Comparison of ENCODE assay signal across 19 cellular contexts in the genomic region with DNA sequence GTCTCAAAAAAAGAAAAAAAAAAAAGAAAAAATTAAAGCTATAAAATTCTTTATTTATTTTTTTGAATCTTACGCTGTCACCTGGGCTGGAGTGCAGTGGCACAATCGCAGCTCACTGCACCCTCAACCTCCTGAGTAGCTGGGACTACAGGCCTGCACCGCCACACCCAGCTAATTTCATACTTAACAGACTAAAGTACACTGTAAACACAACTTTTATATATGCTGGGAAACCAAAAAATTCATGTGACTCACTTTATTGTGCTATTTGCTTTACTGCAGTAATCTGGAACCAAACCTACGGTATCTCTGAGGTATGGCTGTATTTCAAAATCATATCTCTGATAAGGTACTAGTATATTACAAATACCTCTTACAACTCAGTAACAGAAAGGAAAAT. TPM values are rescaled to one million over a fixed set of nuclear protein-coding genes. Genes with fewer than 3 reads are reported as not detected.
A peak's percentile ranks its signal among the peaks of the same experiment; 100 is the strongest.
DNase-seq lines count a peak whose midpoint lies in the region; ATAC-seq, FAIRE-seq and TF ChIP-seq lines count a peak whose summit lies in the region.
"Had no signal": no experiment of that assay in that cellular context is flagged by ENCODE, and none has a peak within 500 bp of the region (broad histone marks: within the 10 kb centered on the region; RNA-seq: fewer than 3 reads in every experiment).

No MANE protein-coding gene starts in this region.

- no peak overlapping the region for H3K4me3 ChIP-seq in bronchial epithelial cell (ENCODE audit: low read depth, low read length)
- H3K4me3 ChIP-seq in small intestine (ENCODE audit: low read depth in 1 of 2, low read length in 2 of 2), result no peak overlapping the region
- H3K4me3 ChIP-seq in osteoblast (ENCODE audit: insufficient read depth, low read length), result no peak overlapping the region
- H3K4me3 ChIP-seq: GM12878, GM23248 had no signal

- FAIRE-seq in bronchial epithelial cell (lab: Jason Lieb, UNC), result no peak
- peak; percentile 30 for FAIRE-seq in small intestine (lab: Jason Lieb, UNC)
- FAIRE-seq: GM12878, GM18507, H54 had no signal

- WGBS in small intestine, 3 donors, result 27 to 68% (median 46%) methylated on average over 4 of the region's 4 CpGs

- H3K27ac ChIP-seq in small intestine (ENCODE audit: low read depth in 1 of 2, low read length in 1 of 2) (peak overlapping the region; percentile 75 to 88), osteoblast (ENCODE audit: low read depth, low read length) (no peak overlapping the region)
- H3K27ac ChIP-seq: GM23248 had no signal

- no peak overlapping the region for H2AFZ ChIP-seq in osteoblast (ENCODE audit: low read length)
- H2AFZ ChIP-seq: GM23248 had no signal

- H3K79me2 ChIP-seq in osteoblast (ENCODE audit: insufficient read depth, low read length), result no peaks in the 10 kb centered on the region

- intact Hi-C loops in left colon (cut with DNase I, micrococcal nuclease), result no loop called here

- H3K27me3 ChIP-seq in bronchial epithelial cell (ENCODE audit: control insufficient read depth, insufficient read depth, low read length) (no peaks in the 10 kb centered on the region), small intestine (ENCODE audit: control insufficient read depth in 2 of 2, insufficient read depth in 2 of 2, low read length in 2 of 2) (no peaks in the 10 kb centered on the region), osteoblast (ENCODE audit: insufficient read depth, low read length) (no peaks in the 10 kb centered on the region)

- ATAC-seq in left colon, result peak; percentile 91
- ATAC-seq: GM12878, HCT116 had no signal

- H4K20me1 ChIP-seq in osteoblast (ENCODE audit: insufficient read depth, low read length), result no peaks in the 10 kb centered on the region

- DNase-seq in LoVo (ENCODE audit: low spot score) (peak; percentile 73), bronchial epithelial cell (ENCODE audit: low read depth) (peak; percentile 63), left colon (peak; percentile 53 to 80), small intestine (peak; percentile 94), KG1 (lab: John Stamatoyannopoulos, UW) (no peak), osteoblast (ENCODE audit: insufficient read length, low spot score, missing footprints) (no peak), NCI-H2196 (lab: John Stamatoyannopoulos, UW; ENCODE audit: unreplicated experiment) (no peak), SHP77 (lab: John Stamatoyannopoulos, UW) (no peak)
- DNase-seq: 8988T; ACHN; C1 segment of cervical spinal cord; Calu3; CD4-positive, alpha-beta T cell; DMS 273 treated with DMSO at 0.1 percent for 48 hours; GM23248 had no signal

- TF ChIP-seq CTCF in bronchial epithelial cell (IDR thresholded peaks at IDR 0.05; ENCODE audit: insufficient read depth, low read length, severe bottlenecking), result no peak
- TF ChIP-seq CTCF in osteoblast (IDR thresholded peaks at IDR 0.05; ENCODE audit: extremely low read depth, low read depth, low read length), result no peak

- H3K36me3 ChIP-seq in bronchial epithelial cell (ENCODE audit: control insufficient read depth, insufficient read depth, low read length) (no peaks in the 10 kb centered on the region), small intestine (ENCODE audit: control insufficient read depth in 2 of 2, insufficient read depth in 2 of 2, low read length in 2 of 2) (no peaks in the 10 kb centered on the region), osteoblast (ENCODE audit: insufficient read depth, low read length) (no peaks in the 10 kb centered on the region)

- H3K9me3 ChIP-seq in small intestine (ENCODE audit: control insufficient read depth, low read depth) (no peaks in the 10 kb centered on the region), osteoblast (ENCODE audit: low read depth, low read length) (peaks cover 4% of the 10 kb centered on the region)

- H3K4me2 ChIP-seq in osteoblast (ENCODE audit: insufficient read depth, low read length), result no peak overlapping the region

- H3K4me1 ChIP-seq in small intestine (ENCODE audit: control insufficient read depth in 2 of 2, insufficient read depth in 1 of 2, low read depth in 1 of 2, low read length in 1 of 2) (peaks cover 0 to 3% of the 10 kb centered on the region in 2 donors), osteoblast (ENCODE audit: insufficient read depth, low read length) (peaks cover 6% of the 10 kb centered on the region)

RNA-seq across cellular contexts. Expression of a gene that starts 40.3 kb away (rescaled TPM):
- total RNA-seq in bronchial epithelial cell, result 5.8 and 6.6 TPM in 2 replicates
- total RNA-seq in left colon, result under 1 TPM; 0.42 to 0.49 TPM
- under 1 TPM in 2 of 3 donors, not detected in 1; 0.22 to 0.49 TPM for polyA plus RNA-seq in small intestine
- 1.8 and 2.1 TPM in 2 replicates for total RNA-seq in osteoblast

RNA-seq across cellular contexts. Expression of a gene that starts 40.4 kb away (rescaled TPM):
- total RNA-seq in bronchial epithelial cell, result 25.3 and 31.1 TPM in 2 replicates
- total RNA-seq in left colon, result 10 to 100 TPM; 11.4 to 16.2 TPM
- 10 to 100 TPM in 1 of 3 donors, 1 to 10 TPM in 2; 3.4 to 11.9 (median 3.5) TPM for polyA plus RNA-seq in small intestine
- 17.4 TPM in 2 replicates for total RNA-seq in osteoblast

Comparison
In these comparisons a context has a peak if more than half of its experiments do, and no peak if none do; other contexts are left out.
1. DNase-seq: peak in LoVo (single experiment), bronchial epithelial cell (single experiment), left colon (2 of 2) and small intestine (single experiment); none in KG1 (single experiment), osteoblast (single experiment), NCI-H2196 (single experiment) and SHP77 (0 of 2).